In the genomic region with DNA sequence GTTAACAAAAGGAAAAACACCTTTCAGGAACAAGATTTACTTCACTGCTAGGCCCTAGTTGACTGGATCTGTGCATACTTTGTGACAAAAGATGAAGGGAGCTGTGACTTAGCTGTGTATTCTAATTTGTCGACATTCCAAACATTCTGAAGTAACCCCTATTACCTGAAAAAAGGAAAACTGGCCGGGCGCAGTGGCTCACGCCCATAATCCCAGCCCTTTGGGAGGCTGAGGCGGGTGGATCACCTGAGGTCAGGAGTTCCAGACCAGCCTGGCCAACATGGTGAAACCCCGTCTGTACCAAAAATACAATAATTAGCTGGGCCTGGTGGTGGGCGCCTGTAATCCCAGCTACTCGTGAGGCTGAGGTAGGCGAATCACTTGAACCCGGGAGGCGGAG, we compare ENCODE assay signal across 1 cellular context.
TF ChIP-seq lines count a peak whose summit lies in the region.

No MANE protein-coding gene starts in this region.

TF ChIP-seq in HepG2, 621 proteins besides CTCF, POLR2A, EP300 and RAD21:
- TF ChIP-seq ZGPAT (CRISPR knock-in tag; IDR thresholded peaks at IDR 0.05), result 0 out of 2 replicates have a peak, but pooled peaks have one; percentile 22
- TF ChIP-seq, protein P1, sequence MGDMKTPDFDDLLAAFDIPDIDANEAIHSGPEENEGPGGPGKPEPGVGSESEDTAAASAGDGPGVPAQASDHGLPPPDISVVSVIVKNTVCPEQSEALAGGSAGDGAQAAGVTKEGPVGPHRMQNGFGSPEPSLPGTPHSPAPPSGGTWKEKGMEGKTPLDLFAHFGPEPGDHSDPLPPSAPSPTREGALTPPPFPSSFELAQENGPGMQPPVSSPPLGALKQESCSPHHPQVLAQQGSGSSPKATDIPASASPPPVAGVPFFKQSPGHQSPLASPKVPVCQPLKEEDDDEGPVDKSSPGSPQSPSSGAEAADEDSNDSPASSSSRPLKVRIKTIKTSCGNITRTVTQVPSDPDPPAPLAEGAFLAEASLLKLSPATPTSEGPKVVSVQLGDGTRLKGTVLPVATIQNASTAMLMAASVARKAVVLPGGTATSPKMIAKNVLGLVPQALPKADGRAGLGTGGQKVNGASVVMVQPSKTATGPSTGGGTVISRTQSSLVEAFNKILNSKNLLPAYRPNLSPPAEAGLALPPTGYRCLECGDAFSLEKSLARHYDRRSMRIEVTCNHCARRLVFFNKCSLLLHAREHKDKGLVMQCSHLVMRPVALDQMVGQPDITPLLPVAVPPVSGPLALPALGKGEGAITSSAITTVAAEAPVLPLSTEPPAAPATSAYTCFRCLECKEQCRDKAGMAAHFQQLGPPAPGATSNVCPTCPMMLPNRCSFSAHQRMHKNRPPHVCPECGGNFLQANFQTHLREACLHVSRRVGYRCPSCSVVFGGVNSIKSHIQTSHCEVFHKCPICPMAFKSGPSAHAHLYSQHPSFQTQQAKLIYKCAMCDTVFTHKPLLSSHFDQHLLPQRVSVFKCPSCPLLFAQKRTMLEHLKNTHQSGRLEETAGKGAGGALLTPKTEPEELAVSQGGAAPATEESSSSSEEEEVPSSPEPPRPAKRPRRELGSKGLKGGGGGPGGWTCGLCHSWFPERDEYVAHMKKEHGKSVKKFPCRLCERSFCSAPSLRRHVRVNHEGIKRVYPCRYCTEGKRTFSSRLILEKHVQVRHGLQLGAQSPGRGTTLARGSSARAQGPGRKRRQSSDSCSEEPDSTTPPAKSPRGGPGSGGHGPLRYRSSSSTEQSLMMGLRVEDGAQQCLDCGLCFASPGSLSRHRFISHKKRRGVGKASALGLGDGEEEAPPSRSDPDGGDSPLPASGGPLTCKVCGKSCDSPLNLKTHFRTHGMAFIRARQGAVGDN (CRISPR knock-in tag; IDR thresholded peaks at IDR 0.05), result 0 out of 2 replicates have a peak, but pooled peaks have one; percentile 27
- TF ChIP-seq ZFX (CRISPR knock-in tag; IDR thresholded peaks at IDR 0.05; ENCODE audit: low read depth), result peak; percentile 10; the same call in 1 of the 2 replicates
- TF ChIP-seq KDM5B (CRISPR knock-in tag; IDR thresholded peaks at IDR 0.05; ENCODE audit: borderline replicate concordance), result 0 out of 2 replicates have a peak, but pooled peaks have one; percentile 24
- TF ChIP-seq ASH2L (IDR thresholded peaks at IDR 0.05; ENCODE audit: insufficient read length, low read depth, low read length), result peak; percentile 30
TF ChIP-seq in HepG2: peak in this region for 5; not testable (repeated sequence) for 616.
